7 cellular contexts compared by ENCODE assay signal in genomic region chrX:112698946-112699345, GRCh38. TPM values are rescaled to one million over a fixed set of nuclear protein-coding genes. Genes with fewer than 3 reads are reported as not detected.
"Had no signal": no experiment of that assay in that cellular context is flagged by ENCODE, and none has a peak within 500 bp of the region (broad histone marks: within the 10 kb centered on the region; RNA-seq: fewer than 3 reads in every experiment).

No MANE protein-coding gene starts in this region.

- H3K4me3 Mint-ChIP-seq: IgD-negative memory B cell had no signal

- H3K4me1 Mint-ChIP-seq: IgD-negative memory B cell had no signal

- DNase-seq: IMR-90, KBM-7, KG1 had no signal

- H3K36me3 Mint-ChIP-seq: IgD-negative memory B cell had no signal

- H3K27ac Mint-ChIP-seq: IgD-negative memory B cell had no signal

- ATAC-seq: HepG2, K562 had no signal

RNA-seq across cellular contexts. Expression of gene LHFPL1, which starts 19.2 kb away (rescaled TPM):
- total RNA-seq: HepG2, HT-29, K562 had no signal
- polyA plus RNA-seq: HepG2, K562 had no signal
